Comparison of ENCODE assay signal across 8 cellular contexts in genomic region chr1:32220746-32221580, GRCh38. TPM values are rescaled to one million over a fixed set of nuclear protein-coding genes. Genes with fewer than 3 reads are reported as not detected.
DNase-seq lines count a peak whose midpoint lies in the region; ATAC-seq and TF ChIP-seq lines count a peak whose summit lies in the region.

No MANE protein-coding gene starts in this region.

- TF ChIP-seq POLR2A in ovary (IDR thresholded peaks at IDR 0.05) = no peak
- TF ChIP-seq POLR2A in GM18505 (IDR thresholded peaks at IDR 0.05; ENCODE audit: borderline replicate concordance, extremely low read depth, insufficient read depth, insufficient read length) = no peak

- ATAC-seq in GM18861 (IDR thresholded peaks at IDR 0.05; ENCODE audit: unreplicated experiment) (no peak), GM18519 (IDR thresholded peaks at IDR 0.05; ENCODE audit: low FRiP score, unreplicated experiment) (no peak), GM18505 (IDR thresholded peaks at IDR 0.05; ENCODE audit: unreplicated experiment) (no peak)

- no peak for TF ChIP-seq EP300 in ovary (IDR thresholded peaks at IDR 0.05)

- peak overlapping the region; percentile 97 for H3K9ac ChIP-seq in NT2/D1 (ENCODE audit: insufficient read length, low read depth)

- H3K4me1 ChIP-seq in NT2/D1 (ENCODE audit: insufficient read depth, insufficient read length) (peaks cover 16% of the 10 kb centered on the region), ovary (ENCODE audit: insufficient read depth) (peaks cover 9% of the 10 kb centered on the region)

- TF ChIP-seq CTCF in epithelial cell of esophagus (IDR thresholded peaks at IDR 0.05; ENCODE audit: insufficient read depth, low read depth, low read length, missing control alignments) (no peak), ovary (IDR thresholded peaks at IDR 0.05) (no peak)

- H3K27me3 ChIP-seq in NT2/D1 (ENCODE audit: insufficient read depth, insufficient read length) = no peaks in the 10 kb centered on the region
- H3K27me3 ChIP-seq in ovary = no peaks in the 10 kb centered on the region

- H3K4me3 ChIP-seq in NT2/D1 (ENCODE audit: insufficient read length, low read depth) = peak overlapping the region; percentile 91
- H3K4me3 ChIP-seq in epithelial cell of esophagus (ENCODE audit: low read length) = peak overlapping the region; percentile 98
- peak overlapping the region; percentile 95 for H3K4me3 ChIP-seq in ovary

- H3K9me3 ChIP-seq in NT2/D1 (ENCODE audit: insufficient read depth, low read length) = no peaks in the 10 kb centered on the region
- no peaks in the 10 kb centered on the region for H3K9me3 ChIP-seq in ovary

- peak; percentile 97 for DNase-seq in DMS79 (lab: John Stamatoyannopoulos, UW)
- DNase-seq in NT2/D1 (ENCODE audit: low read depth, low spot score) = no peak
- no peak for DNase-seq in epithelial cell of esophagus (ENCODE audit: low read depth)
- no peak for DNase-seq in ovary
- no peak for DNase-seq in NCI-H1694 treated with DMSO at 0.1 percent for 48 hours (lab: John Stamatoyannopoulos, UW)

- WGBS in ovary, 3 donors = 86 to 95% (median 91%) methylated on average over 4 of the region's 4 CpGs

- H3K36me3 ChIP-seq in NT2/D1 (ENCODE audit: insufficient read depth, insufficient read length, low read length) = peaks cover 69% of the 10 kb centered on the region
- no peaks in the 10 kb centered on the region for H3K36me3 ChIP-seq in ovary

- H3K27ac ChIP-seq in ovary = no peak overlapping the region

- intact Hi-C loops in ovary (cut with DNase I) = no loop called here

RNA-seq across cellular contexts. Expression of gene TMEM234, which starts 1.2 kb away (rescaled TPM):
- 10 to 100 TPM; 11.6 to 34.6 (median 24.6) TPM for total RNA-seq in ovary
- polyA plus RNA-seq in ovary = 10 to 100 TPM in 1 of 2 donors, 1 to 10 TPM in 1; 9.4 to 13.8 TPM

RNA-seq across cellular contexts. Expression of gene EIF3I, which starts 1.2 kb away (rescaled TPM):
- total RNA-seq in ovary = 100 to 1,000 TPM; 140 to 194 (median 161) TPM
- polyA plus RNA-seq in ovary = 100 to 1,000 TPM; 189 to 272 TPM

RNA-seq across cellular contexts. Expression of gene DCDC2B, which starts 12.1 kb away (rescaled TPM):
- total RNA-seq in ovary = 10 to 100 TPM in 1 of 7 donors, 1 to 10 TPM in 1, under 1 TPM in 2, not detected in 3; 0.22 to 13.3 (median 0.99) TPM
- under 1 TPM in 1 of 2 donors, not detected in 1; 0.05 TPM for polyA plus RNA-seq in ovary

RNA-seq across cellular contexts. Expression of gene IQCC, which starts 15.5 kb away (rescaled TPM):
- 1 to 10 TPM; 2.3 to 3.6 (median 2.6) TPM for total RNA-seq in ovary
- polyA plus RNA-seq in ovary = 1 to 10 TPM; 2.3 to 4.7 TPM

RNA-seq across cellular contexts. Expression of gene CCDC28B, which starts 20.6 kb away (rescaled TPM):
- total RNA-seq in ovary = 1 to 10 TPM; 3.2 to 9.4 (median 6.2) TPM
- polyA plus RNA-seq in ovary = 1 to 10 TPM; 2.3 to 6.8 TPM
